Comparison of ENCODE assay signal across 1 cellular context in the genomic region with DNA sequence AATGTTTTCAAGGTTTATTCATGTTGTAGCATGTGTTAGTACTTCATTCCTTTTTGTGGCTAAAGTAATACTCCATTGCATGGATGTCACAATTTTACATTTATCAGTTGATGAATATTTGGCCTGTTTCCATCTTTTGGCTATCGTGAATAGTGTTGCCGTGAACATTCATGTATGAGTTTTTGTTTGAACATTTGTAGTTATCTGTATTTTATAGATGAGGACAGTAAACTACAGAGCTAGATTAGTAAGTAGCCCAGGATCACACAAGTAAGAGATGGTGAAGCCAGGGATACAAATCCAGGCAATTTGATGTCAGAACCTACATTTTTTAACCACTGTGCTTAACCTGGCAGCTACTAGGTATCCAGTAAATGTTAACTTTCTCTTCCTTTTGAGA.
TF ChIP-seq lines count a peak whose summit lies in the region.

No MANE protein-coding gene starts in this region.

TF ChIP-seq in GM23338, 12 proteins besides CTCF, POLR2A, EP300 and RAD21 (continued from another document):
- TF ChIP-seq, protein P1, sequence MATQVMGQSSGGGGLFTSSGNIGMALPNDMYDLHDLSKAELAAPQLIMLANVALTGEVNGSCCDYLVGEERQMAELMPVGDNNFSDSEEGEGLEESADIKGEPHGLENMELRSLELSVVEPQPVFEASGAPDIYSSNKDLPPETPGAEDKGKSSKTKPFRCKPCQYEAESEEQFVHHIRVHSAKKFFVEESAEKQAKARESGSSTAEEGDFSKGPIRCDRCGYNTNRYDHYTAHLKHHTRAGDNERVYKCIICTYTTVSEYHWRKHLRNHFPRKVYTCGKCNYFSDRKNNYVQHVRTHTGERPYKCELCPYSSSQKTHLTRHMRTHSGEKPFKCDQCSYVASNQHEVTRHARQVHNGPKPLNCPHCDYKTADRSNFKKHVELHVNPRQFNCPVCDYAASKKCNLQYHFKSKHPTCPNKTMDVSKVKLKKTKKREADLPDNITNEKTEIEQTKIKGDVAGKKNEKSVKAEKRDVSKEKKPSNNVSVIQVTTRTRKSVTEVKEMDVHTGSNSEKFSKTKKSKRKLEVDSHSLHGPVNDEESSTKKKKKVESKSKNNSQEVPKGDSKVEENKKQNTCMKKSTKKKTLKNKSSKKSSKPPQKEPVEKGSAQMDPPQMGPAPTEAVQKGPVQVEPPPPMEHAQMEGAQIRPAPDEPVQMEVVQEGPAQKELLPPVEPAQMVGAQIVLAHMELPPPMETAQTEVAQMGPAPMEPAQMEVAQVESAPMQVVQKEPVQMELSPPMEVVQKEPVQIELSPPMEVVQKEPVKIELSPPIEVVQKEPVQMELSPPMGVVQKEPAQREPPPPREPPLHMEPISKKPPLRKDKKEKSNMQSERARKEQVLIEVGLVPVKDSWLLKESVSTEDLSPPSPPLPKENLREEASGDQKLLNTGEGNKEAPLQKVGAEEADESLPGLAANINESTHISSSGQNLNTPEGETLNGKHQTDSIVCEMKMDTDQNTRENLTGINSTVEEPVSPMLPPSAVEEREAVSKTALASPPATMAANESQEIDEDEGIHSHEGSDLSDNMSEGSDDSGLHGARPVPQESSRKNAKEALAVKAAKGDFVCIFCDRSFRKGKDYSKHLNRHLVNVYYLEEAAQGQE (IDR thresholded peaks at IDR 0.05; ENCODE audit: unreplicated experiment), result no peak
- TF ChIP-seq, protein P2, sequence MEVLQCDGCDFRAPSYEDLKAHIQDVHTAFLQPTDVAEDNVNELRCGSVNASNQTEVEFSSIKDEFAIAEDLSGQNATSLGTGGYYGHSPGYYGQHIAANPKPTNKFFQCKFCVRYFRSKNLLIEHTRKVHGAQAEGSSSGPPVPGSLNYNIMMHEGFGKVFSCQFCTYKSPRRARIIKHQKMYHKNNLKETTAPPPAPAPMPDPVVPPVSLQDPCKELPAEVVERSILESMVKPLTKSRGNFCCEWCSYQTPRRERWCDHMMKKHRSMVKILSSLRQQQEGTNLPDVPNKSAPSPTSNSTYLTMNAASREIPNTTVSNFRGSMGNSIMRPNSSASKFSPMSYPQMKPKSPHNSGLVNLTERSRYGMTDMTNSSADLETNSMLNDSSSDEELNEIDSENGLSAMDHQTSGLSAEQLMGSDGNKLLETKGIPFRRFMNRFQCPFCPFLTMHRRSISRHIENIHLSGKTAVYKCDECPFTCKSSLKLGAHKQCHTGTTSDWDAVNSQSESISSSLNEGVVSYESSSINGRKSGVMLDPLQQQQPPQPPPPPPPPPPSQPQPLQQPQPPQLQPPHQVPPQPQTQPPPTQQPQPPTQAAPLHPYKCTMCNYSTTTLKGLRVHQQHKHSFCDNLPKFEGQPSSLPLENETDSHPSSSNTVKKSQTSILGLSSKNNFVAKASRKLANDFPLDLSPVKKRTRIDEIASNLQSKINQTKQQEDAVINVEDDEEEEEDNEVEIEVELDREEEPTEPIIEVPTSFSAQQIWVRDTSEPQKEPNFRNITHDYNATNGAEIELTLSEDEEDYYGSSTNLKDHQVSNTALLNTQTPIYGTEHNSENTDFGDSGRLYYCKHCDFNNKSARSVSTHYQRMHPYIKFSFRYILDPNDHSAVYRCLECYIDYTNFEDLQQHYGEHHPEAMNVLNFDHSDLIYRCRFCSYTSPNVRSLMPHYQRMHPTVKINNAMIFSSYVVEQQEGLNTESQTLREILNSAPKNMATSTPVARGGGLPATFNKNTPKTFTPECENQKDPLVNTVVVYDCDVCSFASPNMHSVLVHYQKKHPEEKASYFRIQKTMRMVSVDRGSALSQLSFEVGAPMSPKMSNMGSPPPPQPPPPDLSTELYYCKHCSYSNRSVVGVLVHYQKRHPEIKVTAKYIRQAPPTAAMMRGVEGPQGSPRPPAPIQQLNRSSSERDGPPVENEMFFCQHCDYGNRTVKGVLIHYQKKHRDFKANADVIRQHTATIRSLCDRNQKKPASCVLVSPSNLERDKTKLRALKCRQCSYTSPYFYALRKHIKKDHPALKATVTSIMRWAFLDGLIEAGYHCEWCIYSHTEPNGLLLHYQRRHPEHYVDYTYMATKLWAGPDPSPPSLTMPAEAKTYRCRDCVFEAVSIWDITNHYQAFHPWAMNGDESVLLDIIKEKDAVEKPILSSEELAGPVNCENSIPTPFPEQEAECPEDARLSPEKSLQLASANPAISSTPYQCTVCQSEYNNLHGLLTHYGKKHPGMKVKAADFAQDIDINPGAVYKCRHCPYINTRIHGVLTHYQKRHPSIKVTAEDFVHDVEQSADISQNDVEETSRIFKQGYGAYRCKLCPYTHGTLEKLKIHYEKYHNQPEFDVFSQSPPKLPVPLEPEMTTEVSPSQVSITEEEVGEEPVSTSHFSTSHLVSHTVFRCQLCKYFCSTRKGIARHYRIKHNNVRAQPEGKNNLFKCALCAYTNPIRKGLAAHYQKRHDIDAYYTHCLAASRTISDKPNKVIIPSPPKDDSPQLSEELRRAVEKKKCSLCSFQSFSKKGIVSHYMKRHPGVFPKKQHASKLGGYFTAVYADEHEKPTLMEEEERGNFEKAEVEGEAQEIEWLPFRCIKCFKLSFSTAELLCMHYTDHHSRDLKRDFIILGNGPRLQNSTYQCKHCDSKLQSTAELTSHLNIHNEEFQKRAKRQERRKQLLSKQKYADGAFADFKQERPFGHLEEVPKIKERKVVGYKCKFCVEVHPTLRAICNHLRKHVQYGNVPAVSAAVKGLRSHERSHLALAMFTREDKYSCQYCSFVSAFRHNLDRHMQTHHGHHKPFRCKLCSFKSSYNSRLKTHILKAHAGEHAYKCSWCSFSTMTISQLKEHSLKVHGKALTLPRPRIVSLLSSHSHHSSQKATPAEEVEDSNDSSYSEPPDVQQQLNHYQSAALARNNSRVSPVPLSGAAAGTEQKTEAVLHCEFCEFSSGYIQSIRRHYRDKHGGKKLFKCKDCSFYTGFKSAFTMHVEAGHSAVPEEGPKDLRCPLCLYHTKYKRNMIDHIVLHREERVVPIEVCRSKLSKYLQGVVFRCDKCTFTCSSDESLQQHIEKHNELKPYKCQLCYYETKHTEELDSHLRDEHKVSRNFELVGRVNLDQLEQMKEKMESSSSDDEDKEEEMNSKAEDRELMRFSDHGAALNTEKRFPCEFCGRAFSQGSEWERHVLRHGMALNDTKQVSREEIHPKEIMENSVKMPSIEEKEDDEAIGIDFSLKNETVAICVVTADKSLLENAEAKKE (CRISPR knock-in tag; IDR thresholded peaks at IDR 0.05), result no peak
- no peak for TF ChIP-seq EZH2 (IDR thresholded peaks at IDR 0.05; ENCODE audit: low read depth, unreplicated experiment)
